1 cellular context compared by ENCODE assay signal in genomic region chr16:79062336-79062735, GRCh38.
A peak's percentile ranks its signal among the peaks of the same experiment; 100 is the strongest.
TF ChIP-seq lines count a peak whose summit lies in the region.

No MANE protein-coding gene starts in this region.

TF ChIP-seq in HEK293, 187 proteins besides CTCF, POLR2A, EP300 and RAD21 (continued from another document and continues in another):
- TF ChIP-seq ZBTB10 (tag by site-specific recombination; IDR thresholded peaks at IDR 0.05) (no peak), BCL6B (tag by site-specific recombination; IDR thresholded peaks at IDR 0.05) (peak; percentile 52; the same call in 1 of the 2 replicates), ZNF311 (tag by site-specific recombination; IDR thresholded peaks at IDR 0.05; ENCODE audit: borderline replicate concordance) (no peak), PATZ1 (tag by site-specific recombination; IDR thresholded peaks at IDR 0.05) (no peak), ZNF24 (tag by site-specific recombination; IDR thresholded peaks at IDR 0.05) (no peak), ZBTB44 (tag by site-specific recombination; IDR thresholded peaks at IDR 0.05) (peak; percentile 77; the same call in 1 of the 2 replicates), ZNF654 (tag by site-specific recombination; IDR thresholded peaks at IDR 0.05; ENCODE audit: low read depth) (no peak), ZNF121 (tag by site-specific recombination; IDR thresholded peaks at IDR 0.05) (no peak), ZNF501 (tag by site-specific recombination; IDR thresholded peaks at IDR 0.05) (no peak), ZNF239 (tag by site-specific recombination; IDR thresholded peaks at IDR 0.05) (no peak), GLIS1 (tag by site-specific recombination; IDR thresholded peaks at IDR 0.05) (peak; percentile 98), HOXD13 (CRISPR knock-in tag; IDR thresholded peaks at IDR 0.05; ENCODE audit: borderline replicate concordance) (no peak), ZNF792 (tag by site-specific recombination; IDR thresholded peaks at IDR 0.05) (no peak), ZNF423 (tag by site-specific recombination; IDR thresholded peaks at IDR 0.05) (no peak), ZNF529 (tag by site-specific recombination; IDR thresholded peaks at IDR 0.05; ENCODE audit: insufficient replicate concordance) (no peak), ZXDB (tag by site-specific recombination; IDR thresholded peaks at IDR 0.05) (0 out of 2 replicates have a peak, but pooled peaks have one; percentile 42), OSR2 (tag by site-specific recombination; IDR thresholded peaks at IDR 0.05) (peak; percentile 80), ZBTB48 (tag by site-specific recombination; IDR thresholded peaks at IDR 0.05) (0 out of 2 replicates have a peak, but pooled peaks have one; percentile 23), ZNF10 (tag by site-specific recombination; IDR thresholded peaks at IDR 0.05) (no peak), ZNF23 (tag by site-specific recombination; IDR thresholded peaks at IDR 0.05; ENCODE audit: borderline replicate concordance) (no peak), ZSCAN18 (tag by site-specific recombination; IDR thresholded peaks at IDR 0.05) (no peak), ZNF214 (tag by site-specific recombination; IDR thresholded peaks at IDR 0.05; ENCODE audit: borderline replicate concordance) (no peak), GFI1B (tag by site-specific recombination; IDR thresholded peaks at IDR 0.05) (peak; percentile 90), ZFP41 (tag by site-specific recombination; IDR thresholded peaks at IDR 0.05; ENCODE audit: borderline replicate concordance) (no peak), ZNF175 (tag by site-specific recombination; IDR thresholded peaks at IDR 0.05) (no peak), ZFHX2 (tag by site-specific recombination; conservative IDR thresholded peaks at IDR 0.05) (no peak), ZNF639 (tag by site-specific recombination; IDR thresholded peaks at IDR 0.05) (no peak), ZNF391 (tag by site-specific recombination; IDR thresholded peaks at IDR 0.05; ENCODE audit: borderline replicate concordance, low read depth) (no peak), ZNF843 (tag by site-specific recombination; IDR thresholded peaks at IDR 0.05) (peak; percentile 94), ZNF701 (tag by site-specific recombination; IDR thresholded peaks at IDR 0.05) (no peak), PRDM4 (tag by site-specific recombination; IDR thresholded peaks at IDR 0.05) (peak; percentile 87), ZNF2 (tag by site-specific recombination; IDR thresholded peaks at IDR 0.05) (no peak), ZNF302 (tag by site-specific recombination; IDR thresholded peaks at IDR 0.05; ENCODE audit: low read depth) (no peak), FEZF1 (tag by site-specific recombination; IDR thresholded peaks at IDR 0.05) (peak; percentile 94), ZNF274 (IDR thresholded peaks at IDR 0.05; ENCODE audit: low read length) (no peak), ZNF274 (tag by site-specific recombination; IDR thresholded peaks at IDR 0.05; ENCODE audit: borderline replicate concordance) (no peak), ZBTB7A (tag by site-specific recombination; IDR thresholded peaks at IDR 0.05; ENCODE audit: low read depth) (no peak), ZNF624 (tag by site-specific recombination; IDR thresholded peaks at IDR 0.05) (no peak), ZNF280D (tag by site-specific recombination; IDR thresholded peaks at IDR 0.05) (no peak), ZNF202 (tag by site-specific recombination; IDR thresholded peaks at IDR 0.05; ENCODE audit: borderline replicate concordance) (no peak), KLF16 (tag by site-specific recombination; IDR thresholded peaks at IDR 0.05) (no peak), GLI4 (tag by site-specific recombination; IDR thresholded peaks at IDR 0.05) (no peak), YY1 (tag by site-specific recombination; IDR thresholded peaks at IDR 0.05) (no peak; the same call in 1 of the 2 replicates), ZFP3 (tag by site-specific recombination; IDR thresholded peaks at IDR 0.05; ENCODE audit: low read depth) (no peak), ZNF785 (tag by site-specific recombination; IDR thresholded peaks at IDR 0.05) (no peak), GLI2 (tag by site-specific recombination; IDR thresholded peaks at IDR 0.05; ENCODE audit: borderline replicate concordance, low read depth) (no peak), ZNF366 (tag by site-specific recombination; conservative IDR thresholded peaks at IDR 0.05) (no peak), KLF17 (tag by site-specific recombination; IDR thresholded peaks at IDR 0.05) (no peak), ZSCAN23 (tag by site-specific recombination; IDR thresholded peaks at IDR 0.05) (no peak), ZNF561 (tag by site-specific recombination; IDR thresholded peaks at IDR 0.05; ENCODE audit: borderline replicate concordance) (peak; percentile 46; the same call in 1 of the 2 replicates), ZNF658 (tag by site-specific recombination; IDR thresholded peaks at IDR 0.05) (no peak), ZNF560 (tag by site-specific recombination; IDR thresholded peaks at IDR 0.05; ENCODE audit: borderline replicate concordance) (no peak), ZEB2 (tag by site-specific recombination; IDR thresholded peaks at IDR 0.05) (no peak)
